In the genomic region with DNA sequence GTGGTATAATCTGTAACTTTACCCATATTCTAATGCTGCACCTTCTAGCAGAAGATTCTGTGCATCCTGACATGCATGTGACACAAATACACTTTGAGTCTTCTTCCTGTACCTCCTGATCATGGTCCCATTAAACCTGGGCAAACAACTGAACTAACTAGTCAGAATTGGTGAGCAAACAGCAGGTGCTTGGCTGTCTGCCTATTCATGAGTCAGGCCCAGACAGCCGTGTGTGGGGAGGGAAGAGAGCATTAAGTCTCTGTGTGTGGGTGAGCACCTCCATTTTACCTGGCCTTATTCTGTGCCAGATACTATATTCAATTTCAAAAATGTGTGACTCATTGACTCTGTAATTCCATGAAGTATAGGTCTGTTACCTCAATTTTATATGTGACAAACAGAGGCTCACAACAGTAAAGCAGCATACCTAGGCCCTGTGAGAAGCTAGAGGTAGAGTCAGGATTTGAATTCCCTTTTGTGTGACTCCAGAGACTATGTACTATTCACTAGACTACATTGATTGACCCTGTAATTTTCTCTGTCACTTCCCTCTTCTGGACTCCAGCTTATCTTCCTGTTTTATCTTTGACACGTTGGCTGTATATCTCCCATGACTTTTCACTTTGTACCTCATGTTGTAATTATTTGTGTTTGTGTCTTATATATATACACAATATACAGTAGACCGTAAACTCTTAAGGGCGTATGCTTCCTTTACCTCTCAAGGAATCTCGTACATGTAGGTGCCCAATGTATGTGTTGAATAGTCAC, we compare ENCODE assay signal across 1 cellular context.
TF ChIP-seq lines count a peak whose summit lies in the region.

No MANE protein-coding gene starts in this region.

TF ChIP-seq in K562, 482 proteins besides CTCF, POLR2A, EP300 and RAD21 (continued from another document and continues in another):
- TF ChIP-seq, protein P1, sequence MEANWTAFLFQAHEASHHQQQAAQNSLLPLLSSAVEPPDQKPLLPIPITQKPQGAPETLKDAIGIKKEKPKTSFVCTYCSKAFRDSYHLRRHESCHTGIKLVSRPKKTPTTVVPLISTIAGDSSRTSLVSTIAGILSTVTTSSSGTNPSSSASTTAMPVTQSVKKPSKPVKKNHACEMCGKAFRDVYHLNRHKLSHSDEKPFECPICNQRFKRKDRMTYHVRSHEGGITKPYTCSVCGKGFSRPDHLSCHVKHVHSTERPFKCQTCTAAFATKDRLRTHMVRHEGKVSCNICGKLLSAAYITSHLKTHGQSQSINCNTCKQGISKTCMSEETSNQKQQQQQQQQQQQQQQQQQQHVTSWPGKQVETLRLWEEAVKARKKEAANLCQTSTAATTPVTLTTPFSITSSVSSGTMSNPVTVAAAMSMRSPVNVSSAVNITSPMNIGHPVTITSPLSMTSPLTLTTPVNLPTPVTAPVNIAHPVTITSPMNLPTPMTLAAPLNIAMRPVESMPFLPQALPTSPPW (CRISPR knock-in tag; IDR thresholded peaks at IDR 0.05) = no peak
- TF ChIP-seq YY1 (IDR thresholded peaks at IDR 0.05; ENCODE audit: borderline replicate concordance in 1 of 3, control insufficient read depth in 1 of 3, extremely low read depth in 1 of 3, insufficient read depth in 3 of 3, insufficient read length in 1 of 3, insufficient replicate concordance in 2 of 3, low read depth in 1 of 3, low read length in 2 of 3) (peak in 1 of 3 experiments; percentile 14), PURB (CRISPR knock-in tag; IDR thresholded peaks at IDR 0.05; ENCODE audit: low read depth) (no peak), JUND (IDR thresholded peaks at IDR 0.05; ENCODE audit: borderline replicate concordance, low read depth, low read length) (no peak), JUND (tag; IDR thresholded peaks at IDR 0.05; ENCODE audit: borderline replicate concordance, low read depth, low read length) (no peak), E2F3 (CRISPR knock-in tag; IDR thresholded peaks at IDR 0.05) (no peak), KAT8 (IDR thresholded peaks at IDR 0.05; ENCODE audit: low read depth) (no peak), ZNF239 (CRISPR knock-in tag; IDR thresholded peaks at IDR 0.05) (no peak), TAF1 (IDR thresholded peaks at IDR 0.05; ENCODE audit: control insufficient read depth, extremely low read depth, insufficient read depth, low read length, severe bottlenecking) (no peak), XRCC3 (IDR thresholded peaks at IDR 0.05) (no peak), CHD1 (IDR thresholded peaks at IDR 0.05; ENCODE audit: low read length) (no peak), ZNF232 (CRISPR knock-in tag; IDR thresholded peaks at IDR 0.05) (no peak), ZNF444 (CRISPR knock-in tag; IDR thresholded peaks at IDR 0.05) (no peak), HMG20B (CRISPR knock-in tag; IDR thresholded peaks at IDR 0.05) (no peak), PML (IDR thresholded peaks at IDR 0.05; ENCODE audit: low read length) (no peak), NFIC (IDR thresholded peaks at IDR 0.05) (peak; percentile 74), HNRNPUL1 (IDR thresholded peaks at IDR 0.05; ENCODE audit: low read length) (no peak), HDAC2 (IDR thresholded peaks at IDR 0.05) (no peak), HDGF (IDR thresholded peaks at IDR 0.05) (no peak), MEIS2 (IDR thresholded peaks at IDR 0.05; ENCODE audit: partially characterized antibody) (peak; percentile 23), RUNX1 (IDR thresholded peaks at IDR 0.05; ENCODE audit: low read depth) (no peak), SRF (CRISPR knock-in tag; IDR thresholded peaks at IDR 0.05) (no peak), ZBTB1 (CRISPR knock-in tag; IDR thresholded peaks at IDR 0.05; ENCODE audit: borderline replicate concordance, low read depth) (no peak), SPI1 (IDR thresholded peaks at IDR 0.05; ENCODE audit: borderline replicate concordance, low read depth, low read length) (peak; percentile 50; the same call in 1 of the 2 replicates), MYC (IDR thresholded peaks at IDR 0.05; ENCODE audit: low read depth, low read length) (no peak), MYC (CRISPR knock-in tag; IDR thresholded peaks at IDR 0.05; ENCODE audit: borderline replicate concordance, low read depth) (no peak)
- TF ChIP-seq, protein P2, sequence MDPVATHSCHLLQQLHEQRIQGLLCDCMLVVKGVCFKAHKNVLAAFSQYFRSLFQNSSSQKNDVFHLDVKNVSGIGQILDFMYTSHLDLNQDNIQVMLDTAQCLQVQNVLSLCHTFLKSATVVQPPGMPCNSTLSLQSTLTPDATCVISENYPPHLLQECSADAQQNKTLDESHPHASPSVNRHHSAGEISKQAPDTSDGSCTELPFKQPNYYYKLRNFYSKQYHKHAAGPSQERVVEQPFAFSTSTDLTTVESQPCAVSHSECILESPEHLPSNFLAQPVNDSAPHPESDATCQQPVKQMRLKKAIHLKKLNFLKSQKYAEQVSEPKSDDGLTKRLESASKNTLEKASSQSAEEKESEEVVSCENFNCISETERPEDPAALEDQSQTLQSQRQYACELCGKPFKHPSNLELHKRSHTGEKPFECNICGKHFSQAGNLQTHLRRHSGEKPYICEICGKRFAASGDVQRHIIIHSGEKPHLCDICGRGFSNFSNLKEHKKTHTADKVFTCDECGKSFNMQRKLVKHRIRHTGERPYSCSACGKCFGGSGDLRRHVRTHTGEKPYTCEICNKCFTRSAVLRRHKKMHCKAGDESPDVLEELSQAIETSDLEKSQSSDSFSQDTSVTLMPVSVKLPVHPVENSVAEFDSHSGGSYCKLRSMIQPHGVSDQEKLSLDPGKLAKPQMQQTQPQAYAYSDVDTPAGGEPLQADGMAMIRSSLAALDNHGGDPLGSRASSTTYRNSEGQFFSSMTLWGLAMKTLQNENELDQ (CRISPR knock-in tag; IDR thresholded peaks at IDR 0.05; ENCODE audit: borderline replicate concordance) = no peak
- TF ChIP-seq, protein P3, sequence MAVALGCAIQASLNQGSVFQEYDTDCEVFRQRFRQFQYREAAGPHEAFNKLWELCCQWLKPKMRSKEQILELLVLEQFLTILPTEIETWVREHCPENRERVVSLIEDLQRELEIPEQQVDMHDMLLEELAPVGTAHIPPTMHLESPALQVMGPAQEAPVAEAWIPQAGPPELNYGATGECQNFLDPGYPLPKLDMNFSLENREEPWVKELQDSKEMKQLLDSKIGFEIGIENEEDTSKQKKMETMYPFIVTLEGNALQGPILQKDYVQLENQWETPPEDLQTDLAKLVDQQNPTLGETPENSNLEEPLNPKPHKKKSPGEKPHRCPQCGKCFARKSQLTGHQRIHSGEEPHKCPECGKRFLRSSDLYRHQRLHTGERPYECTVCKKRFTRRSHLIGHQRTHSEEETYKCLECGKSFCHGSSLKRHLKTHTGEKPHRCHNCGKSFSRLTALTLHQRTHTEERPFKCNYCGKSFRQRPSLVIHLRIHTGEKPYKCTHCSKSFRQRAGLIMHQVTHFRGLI (CRISPR knock-in tag; IDR thresholded peaks at IDR 0.05) = no peak
- TF ChIP-seq, protein P4, sequence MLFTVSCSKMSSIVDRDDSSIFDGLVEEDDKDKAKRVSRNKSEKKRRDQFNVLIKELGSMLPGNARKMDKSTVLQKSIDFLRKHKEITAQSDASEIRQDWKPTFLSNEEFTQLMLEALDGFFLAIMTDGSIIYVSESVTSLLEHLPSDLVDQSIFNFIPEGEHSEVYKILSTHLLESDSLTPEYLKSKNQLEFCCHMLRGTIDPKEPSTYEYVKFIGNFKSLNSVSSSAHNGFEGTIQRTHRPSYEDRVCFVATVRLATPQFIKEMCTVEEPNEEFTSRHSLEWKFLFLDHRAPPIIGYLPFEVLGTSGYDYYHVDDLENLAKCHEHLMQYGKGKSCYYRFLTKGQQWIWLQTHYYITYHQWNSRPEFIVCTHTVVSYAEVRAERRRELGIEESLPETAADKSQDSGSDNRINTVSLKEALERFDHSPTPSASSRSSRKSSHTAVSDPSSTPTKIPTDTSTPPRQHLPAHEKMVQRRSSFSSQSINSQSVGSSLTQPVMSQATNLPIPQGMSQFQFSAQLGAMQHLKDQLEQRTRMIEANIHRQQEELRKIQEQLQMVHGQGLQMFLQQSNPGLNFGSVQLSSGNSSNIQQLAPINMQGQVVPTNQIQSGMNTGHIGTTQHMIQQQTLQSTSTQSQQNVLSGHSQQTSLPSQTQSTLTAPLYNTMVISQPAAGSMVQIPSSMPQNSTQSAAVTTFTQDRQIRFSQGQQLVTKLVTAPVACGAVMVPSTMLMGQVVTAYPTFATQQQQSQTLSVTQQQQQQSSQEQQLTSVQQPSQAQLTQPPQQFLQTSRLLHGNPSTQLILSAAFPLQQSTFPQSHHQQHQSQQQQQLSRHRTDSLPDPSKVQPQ (CRISPR knock-in tag; IDR thresholded peaks at IDR 0.05; ENCODE audit: borderline replicate concordance) = no peak
- TF ChIP-seq, protein P5, sequence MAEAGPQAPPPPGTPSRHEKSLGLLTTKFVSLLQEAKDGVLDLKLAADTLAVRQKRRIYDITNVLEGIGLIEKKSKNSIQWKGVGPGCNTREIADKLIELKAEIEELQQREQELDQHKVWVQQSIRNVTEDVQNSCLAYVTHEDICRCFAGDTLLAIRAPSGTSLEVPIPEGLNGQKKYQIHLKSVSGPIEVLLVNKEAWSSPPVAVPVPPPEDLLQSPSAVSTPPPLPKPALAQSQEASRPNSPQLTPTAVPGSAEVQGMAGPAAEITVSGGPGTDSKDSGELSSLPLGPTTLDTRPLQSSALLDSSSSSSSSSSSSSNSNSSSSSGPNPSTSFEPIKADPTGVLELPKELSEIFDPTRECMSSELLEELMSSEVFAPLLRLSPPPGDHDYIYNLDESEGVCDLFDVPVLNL (CRISPR knock-in tag; IDR thresholded peaks at IDR 0.05; ENCODE audit: low read depth) = no peak
- TF ChIP-seq, protein P6, sequence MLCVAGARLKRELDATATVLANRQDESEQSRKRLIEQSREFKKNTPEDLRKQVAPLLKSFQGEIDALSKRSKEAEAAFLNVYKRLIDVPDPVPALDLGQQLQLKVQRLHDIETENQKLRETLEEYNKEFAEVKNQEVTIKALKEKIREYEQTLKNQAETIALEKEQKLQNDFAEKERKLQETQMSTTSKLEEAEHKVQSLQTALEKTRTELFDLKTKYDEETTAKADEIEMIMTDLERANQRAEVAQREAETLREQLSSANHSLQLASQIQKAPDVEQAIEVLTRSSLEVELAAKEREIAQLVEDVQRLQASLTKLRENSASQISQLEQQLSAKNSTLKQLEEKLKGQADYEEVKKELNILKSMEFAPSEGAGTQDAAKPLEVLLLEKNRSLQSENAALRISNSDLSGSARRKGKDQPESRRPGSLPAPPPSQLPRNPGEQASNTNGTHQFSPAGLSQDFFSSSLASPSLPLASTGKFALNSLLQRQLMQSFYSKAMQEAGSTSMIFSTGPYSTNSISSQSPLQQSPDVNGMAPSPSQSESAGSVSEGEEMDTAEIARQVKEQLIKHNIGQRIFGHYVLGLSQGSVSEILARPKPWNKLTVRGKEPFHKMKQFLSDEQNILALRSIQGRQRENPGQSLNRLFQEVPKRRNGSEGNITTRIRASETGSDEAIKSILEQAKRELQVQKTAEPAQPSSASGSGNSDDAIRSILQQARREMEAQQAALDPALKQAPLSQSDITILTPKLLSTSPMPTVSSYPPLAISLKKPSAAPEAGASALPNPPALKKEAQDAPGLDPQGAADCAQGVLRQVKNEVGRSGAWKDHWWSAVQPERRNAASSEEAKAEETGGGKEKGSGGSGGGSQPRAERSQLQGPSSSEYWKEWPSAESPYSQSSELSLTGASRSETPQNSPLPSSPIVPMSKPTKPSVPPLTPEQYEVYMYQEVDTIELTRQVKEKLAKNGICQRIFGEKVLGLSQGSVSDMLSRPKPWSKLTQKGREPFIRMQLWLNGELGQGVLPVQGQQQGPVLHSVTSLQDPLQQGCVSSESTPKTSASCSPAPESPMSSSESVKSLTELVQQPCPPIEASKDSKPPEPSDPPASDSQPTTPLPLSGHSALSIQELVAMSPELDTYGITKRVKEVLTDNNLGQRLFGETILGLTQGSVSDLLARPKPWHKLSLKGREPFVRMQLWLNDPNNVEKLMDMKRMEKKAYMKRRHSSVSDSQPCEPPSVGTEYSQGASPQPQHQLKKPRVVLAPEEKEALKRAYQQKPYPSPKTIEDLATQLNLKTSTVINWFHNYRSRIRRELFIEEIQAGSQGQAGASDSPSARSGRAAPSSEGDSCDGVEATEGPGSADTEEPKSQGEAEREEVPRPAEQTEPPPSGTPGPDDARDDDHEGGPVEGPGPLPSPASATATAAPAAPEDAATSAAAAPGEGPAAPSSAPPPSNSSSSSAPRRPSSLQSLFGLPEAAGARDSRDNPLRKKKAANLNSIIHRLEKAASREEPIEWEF (CRISPR knock-in tag; IDR thresholded peaks at IDR 0.05) = no peak
- TF ChIP-seq, protein P7, sequence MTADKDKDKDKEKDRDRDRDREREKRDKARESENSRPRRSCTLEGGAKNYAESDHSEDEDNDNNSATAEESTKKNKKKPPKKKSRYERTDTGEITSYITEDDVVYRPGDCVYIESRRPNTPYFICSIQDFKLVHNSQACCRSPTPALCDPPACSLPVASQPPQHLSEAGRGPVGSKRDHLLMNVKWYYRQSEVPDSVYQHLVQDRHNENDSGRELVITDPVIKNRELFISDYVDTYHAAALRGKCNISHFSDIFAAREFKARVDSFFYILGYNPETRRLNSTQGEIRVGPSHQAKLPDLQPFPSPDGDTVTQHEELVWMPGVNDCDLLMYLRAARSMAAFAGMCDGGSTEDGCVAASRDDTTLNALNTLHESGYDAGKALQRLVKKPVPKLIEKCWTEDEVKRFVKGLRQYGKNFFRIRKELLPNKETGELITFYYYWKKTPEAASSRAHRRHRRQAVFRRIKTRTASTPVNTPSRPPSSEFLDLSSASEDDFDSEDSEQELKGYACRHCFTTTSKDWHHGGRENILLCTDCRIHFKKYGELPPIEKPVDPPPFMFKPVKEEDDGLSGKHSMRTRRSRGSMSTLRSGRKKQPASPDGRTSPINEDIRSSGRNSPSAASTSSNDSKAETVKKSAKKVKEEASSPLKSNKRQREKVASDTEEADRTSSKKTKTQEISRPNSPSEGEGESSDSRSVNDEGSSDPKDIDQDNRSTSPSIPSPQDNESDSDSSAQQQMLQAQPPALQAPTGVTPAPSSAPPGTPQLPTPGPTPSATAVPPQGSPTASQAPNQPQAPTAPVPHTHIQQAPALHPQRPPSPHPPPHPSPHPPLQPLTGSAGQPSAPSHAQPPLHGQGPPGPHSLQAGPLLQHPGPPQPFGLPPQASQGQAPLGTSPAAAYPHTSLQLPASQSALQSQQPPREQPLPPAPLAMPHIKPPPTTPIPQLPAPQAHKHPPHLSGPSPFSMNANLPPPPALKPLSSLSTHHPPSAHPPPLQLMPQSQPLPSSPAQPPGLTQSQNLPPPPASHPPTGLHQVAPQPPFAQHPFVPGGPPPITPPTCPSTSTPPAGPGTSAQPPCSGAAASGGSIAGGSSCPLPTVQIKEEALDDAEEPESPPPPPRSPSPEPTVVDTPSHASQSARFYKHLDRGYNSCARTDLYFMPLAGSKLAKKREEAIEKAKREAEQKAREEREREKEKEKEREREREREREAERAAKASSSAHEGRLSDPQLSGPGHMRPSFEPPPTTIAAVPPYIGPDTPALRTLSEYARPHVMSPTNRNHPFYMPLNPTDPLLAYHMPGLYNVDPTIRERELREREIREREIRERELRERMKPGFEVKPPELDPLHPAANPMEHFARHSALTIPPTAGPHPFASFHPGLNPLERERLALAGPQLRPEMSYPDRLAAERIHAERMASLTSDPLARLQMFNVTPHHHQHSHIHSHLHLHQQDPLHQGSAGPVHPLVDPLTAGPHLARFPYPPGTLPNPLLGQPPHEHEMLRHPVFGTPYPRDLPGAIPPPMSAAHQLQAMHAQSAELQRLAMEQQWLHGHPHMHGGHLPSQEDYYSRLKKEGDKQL (CRISPR knock-in tag; IDR thresholded peaks at IDR 0.05; ENCODE audit: borderline replicate concordance) = no peak
- TF ChIP-seq, protein P8, sequence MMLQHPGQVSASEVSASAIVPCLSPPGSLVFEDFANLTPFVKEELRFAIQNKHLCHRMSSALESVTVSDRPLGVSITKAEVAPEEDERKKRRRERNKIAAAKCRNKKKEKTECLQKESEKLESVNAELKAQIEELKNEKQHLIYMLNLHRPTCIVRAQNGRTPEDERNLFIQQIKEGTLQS (IDR thresholded peaks at IDR 0.05) = 0 out of 2 replicates have a peak, but pooled peaks have one; percentile 27
- TF ChIP-seq, protein P8 (CRISPR knock-in tag; conservative IDR thresholded peaks at IDR 0.05) = no peak
